Comparison of ENCODE assay signal across 1 cellular context in genomic region chr17:72516772-72517399, GRCh38.
TF ChIP-seq lines count a peak whose summit lies in the region.

No MANE protein-coding gene starts in this region.

TF ChIP-seq in GM12878, 131 proteins besides CTCF, POLR2A, EP300 and RAD21 (continued from another document and continues in another):
- TF ChIP-seq ATF3 (IDR thresholded peaks at IDR 0.05; ENCODE audit: borderline replicate concordance, extremely low read depth, low read depth, low read length) (no peak), NFYA (IDR thresholded peaks at IDR 0.05; ENCODE audit: borderline replicate concordance, low read depth, low read length) (no peak), RB1 (IDR thresholded peaks at IDR 0.05; ENCODE audit: borderline replicate concordance) (no peak), BCLAF1 (IDR thresholded peaks at IDR 0.05) (no peak), CHD4 (IDR thresholded peaks at IDR 0.05) (no peak), PKNOX1 (IDR thresholded peaks at IDR 0.05) (peak; percentile 35; the same call in 1 of the 2 replicates), FOS (IDR thresholded peaks at IDR 0.05; ENCODE audit: borderline replicate concordance, extremely low read depth, insufficient read length) (no peak), GABPA (IDR thresholded peaks at IDR 0.05; ENCODE audit: low read depth) (no peak), SMARCA5 (IDR thresholded peaks at IDR 0.05) (0 out of 2 replicates have a peak, but pooled peaks have one; percentile 32), ZNF24 (IDR thresholded peaks at IDR 0.05) (peak; percentile 78), CUX1 (IDR thresholded peaks at IDR 0.05; ENCODE audit: insufficient replicate concordance, low read depth, low read length) (no peak), TARDBP (IDR thresholded peaks at IDR 0.05; ENCODE audit: borderline replicate concordance) (no peak), RAD51 (IDR thresholded peaks at IDR 0.05) (peak; percentile 87), EED (IDR thresholded peaks at IDR 0.05; ENCODE audit: low read depth) (peak; percentile 62), POLR2AphosphoS5 (IDR thresholded peaks at IDR 0.05; ENCODE audit: low read length) (peak; percentile 38; the same call in 1 of the 2 replicates), MAX (IDR thresholded peaks at IDR 0.05; ENCODE audit: low read depth, low read length) (0 out of 2 replicates have a peak, but pooled peaks have one; percentile 32), ASH2L (IDR thresholded peaks at IDR 0.05; ENCODE audit: borderline replicate concordance, low read depth) (no peak), FOXM1 (IDR thresholded peaks at IDR 0.05; ENCODE audit: low read depth, low read length) (no peak), SUPT20H (IDR thresholded peaks at IDR 0.05; ENCODE audit: borderline replicate concordance, control insufficient read depth, low read depth, low read length) (no peak), SIX5 (IDR thresholded peaks at IDR 0.05; ENCODE audit: low read depth, low read length, severe bottlenecking) (no peak), HSF1 (IDR thresholded peaks at IDR 0.05; ENCODE audit: low read depth, low read length) (no peak), DPF2 (IDR thresholded peaks at IDR 0.05) (no peak; the same call in none of the 2 replicates), CBX5 (IDR thresholded peaks at IDR 0.05; ENCODE audit: low read depth) (no peak), REST (IDR thresholded peaks at IDR 0.05; ENCODE audit: low read depth, low read length) (no peak), MTA2 (IDR thresholded peaks at IDR 0.05; ENCODE audit: low read depth) (peak; percentile 74; the same call in 1 of the 2 replicates), BACH1 (IDR thresholded peaks at IDR 0.05; ENCODE audit: borderline replicate concordance) (peak; percentile 83), E2F8 (IDR thresholded peaks at IDR 0.05; ENCODE audit: low read depth, partially characterized antibody) (no peak), ZBTB33 (IDR thresholded peaks at IDR 0.05) (no peak), CEBPZ (IDR thresholded peaks at IDR 0.05; ENCODE audit: low read depth, low read length) (no peak), EZH2 (IDR thresholded peaks at IDR 0.05; ENCODE audit: borderline replicate concordance, control insufficient read depth, low read depth, low read length) (no peak)
